In the genomic region with DNA sequence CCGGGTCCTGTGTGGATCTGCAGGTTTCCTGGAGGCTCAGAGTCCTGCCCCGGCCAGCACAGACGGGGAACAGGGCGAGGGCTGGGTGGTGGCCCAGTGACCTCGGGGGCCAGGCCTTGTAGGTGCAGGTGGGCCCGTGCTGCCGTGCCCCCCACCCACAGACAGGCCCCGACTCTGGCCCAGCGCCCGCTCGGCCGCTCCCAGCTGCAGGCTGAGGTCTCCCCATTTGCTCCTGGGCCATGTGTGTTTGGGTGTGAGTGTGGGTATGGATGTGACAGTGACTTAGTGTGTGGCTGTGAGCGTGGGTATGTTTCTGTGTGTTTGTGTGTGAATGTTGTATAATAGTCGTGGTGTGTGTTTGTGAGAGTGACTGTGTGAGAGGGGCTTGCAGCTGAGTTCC, we compare ENCODE assay signal across 8 cellular contexts.
DNase-seq lines count a peak whose midpoint lies in the region; ATAC-seq, FAIRE-seq and TF ChIP-seq lines count a peak whose summit lies in the region.
"Not testable (repeated sequence)": the region's sequence is repeated elsewhere in the genome, so short reads cannot be mapped to it uniquely, and the experiment has no call there.

No MANE protein-coding gene starts in this region.

- peak overlapping the region in 6 of 11 experiments; percentile 11 to 62 (median 48); a peak in 7 of 22 replicates for H3K4me2 ChIP-seq in BLaER1 treated with 17β-estradiol and CSF1 and Interleukin-3, amounts not matched to agents 10 nM and 100 nM
- not testable (repeated sequence) for H3K4me2 ChIP-seq in OCI-LY1 (ENCODE audit: low read length)

- not testable (repeated sequence) for H3K9ac ChIP-seq in BLaER1 treated with 17β-estradiol and CSF1 and Interleukin-3, amounts not matched to agents 10 nM and 100 nM
- peak overlapping the region; percentile 85 for H3K9ac ChIP-seq in OCI-LY1 (ENCODE audit: low read length)

- peak overlapping the region; percentile 99 for H3K27ac Mint-ChIP-seq in activated B cell treated with CpG ODN at 0.5 μM for 24 hours
- not testable (repeated sequence) for H3K27ac Mint-ChIP-seq in activated naive CD8-positive, alpha-beta T cell treated with anti-CD3 and anti-CD28 coated beads, Interleukin-2, amount 10 ng/mL, durations not matched to agents 7 days and 5 days

- H3K27ac ChIP-seq in BLaER1 treated with 17β-estradiol and CSF1 and Interleukin-3, amounts not matched to agents 10 nM and 100 nM; suprapubic skin: not testable (repeated sequence)
- peak overlapping the region; percentile 90 for H3K27ac ChIP-seq in OCI-LY1 (ENCODE audit: low read depth, low read length, poor library complexity, severe bottlenecking)

- FAIRE-seq in GM18507 (lab: Jason Lieb, UNC), result peak; percentile 49

- DNase-seq in GM18507 (ENCODE audit: extremely low spot score, insufficient read length, low read depth), result not testable (repeated sequence)
- DNase-seq in activated B cell treated with CpG ODN at 0.5 μM for 24 hours (peak; percentile 44), cardiac septum (ENCODE audit: low spot score) (peak; percentile 67), omental fat pad (ENCODE audit: low spot score) (peak; percentile 6), suprapubic skin (ENCODE audit: low spot score in 2 of 2) (peak; percentile 45 to 65)
- peak; percentile 32 for DNase-seq in activated naive CD8-positive, alpha-beta T cell treated with anti-CD3 and anti-CD28 coated beads, Interleukin-2, amount 10 ng/mL, durations not matched to agents 7 days and 5 days

- not testable (repeated sequence) for H3K27me3 ChIP-seq in BLaER1 treated with 17β-estradiol and CSF1 and Interleukin-3, amounts not matched to agents 10 nM and 100 nM; OCI-LY1 (ENCODE audit: insufficient read depth, low read length); suprapubic skin

- POLR2A ChIA-PET in activated B cell treated with CpG ODN at 0.5 μM for 24 hours (lab: Charles Lee), result interaction anchor here (0.6 to 2.9 kb wide), 7 partner anchors 10 to 161 kb away, joined by 3 to 19 read pairs (median 8); no protein-coding TSS in a partner anchor
- POLR2A ChIA-PET in activated naive CD8-positive, alpha-beta T cell treated with anti-CD3 and anti-CD28 coated beads, Interleukin-2, amount 10 ng/mL, durations not matched to agents 7 days and 5 days (lab: Charles Lee), result not testable (repeated sequence)

- ATAC-seq in activated B cell treated with CpG ODN at 0.5 μM for 24 hours (ENCODE audit: low read depth); activated naive CD8-positive, alpha-beta T cell treated with anti-CD3 and anti-CD28 coated beads, Interleukin-2, amount 10 ng/mL, durations not matched to agents 7 days and 5 days (ENCODE audit: low read depth); omental fat pad (ENCODE audit: low FRiP score): not testable (repeated sequence)

- TF ChIP-seq POLR2A in suprapubic skin (IDR thresholded peaks at IDR 0.05), result not testable (repeated sequence)

- H3K36me3 Mint-ChIP-seq in activated B cell treated with CpG ODN at 0.5 μM for 24 hours (ENCODE audit: low read depth), result peaks cover 18% of the 10 kb centered on the region
- H3K36me3 Mint-ChIP-seq in activated naive CD8-positive, alpha-beta T cell treated with anti-CD3 and anti-CD28 coated beads, Interleukin-2, amount 10 ng/mL, durations not matched to agents 7 days and 5 days, result not testable (repeated sequence)

- TF ChIP-seq CTCF in OCI-LY1 (IDR thresholded peaks at IDR 0.05; ENCODE audit: low read length); activated B cell treated with CpG ODN at 0.5 μM for 24 hours (IDR thresholded peaks at IDR 0.05); omental fat pad (IDR thresholded peaks at IDR 0.05); suprapubic skin (IDR thresholded peaks at IDR 0.05): not testable (repeated sequence)

- H3K9me3 ChIP-seq in BLaER1 treated with 17β-estradiol and CSF1 and Interleukin-3, amounts not matched to agents 10 nM and 100 nM (replicated peaks in 1 of 11); OCI-LY1 (ENCODE audit: low read length); suprapubic skin: not testable (repeated sequence)

- 84% methylated on average over 5 of the region's 14 CpGs for WGBS in suprapubic skin

- not testable (repeated sequence) for H3K4me3 ChIP-seq in BLaER1 treated with 17β-estradiol and CSF1 and Interleukin-3, amounts not matched to agents 10 nM and 100 nM; OCI-LY1 (ENCODE audit: low read depth, low read length, poor library complexity, severe bottlenecking); suprapubic skin

- CTCF ChIA-PET in activated B cell treated with CpG ODN at 0.5 μM for 24 hours (lab: Charles Lee), result not testable (repeated sequence)

- H3K36me3 ChIP-seq in BLaER1 treated with 17β-estradiol and CSF1 and Interleukin-3, amounts not matched to agents 10 nM and 100 nM; OCI-LY1 (ENCODE audit: insufficient read depth, low read length); suprapubic skin: not testable (repeated sequence)

- not testable (repeated sequence) for H3F3A ChIP-seq in OCI-LY1 (ENCODE audit: insufficient read depth, low read length)

- H3K79me2 ChIP-seq in OCI-LY1 (ENCODE audit: insufficient read depth, low read length), result not testable (repeated sequence)

- peak overlapping the region; percentile 77 for H3K4me3 Mint-ChIP-seq in activated B cell treated with CpG ODN at 0.5 μM for 24 hours
- H3K4me3 Mint-ChIP-seq in activated naive CD8-positive, alpha-beta T cell treated with anti-CD3 and anti-CD28 coated beads, Interleukin-2, amount 10 ng/mL, durations not matched to agents 7 days and 5 days, result not testable (repeated sequence)

- H3K9me3 Mint-ChIP-seq in activated B cell treated with CpG ODN at 0.5 μM for 24 hours; activated naive CD8-positive, alpha-beta T cell treated with anti-CD3 and anti-CD28 coated beads, Interleukin-2, amount 10 ng/mL, durations not matched to agents 7 days and 5 days: not testable (repeated sequence)

- H3K4me1 Mint-ChIP-seq in activated B cell treated with CpG ODN at 0.5 μM for 24 hours, result peaks cover 56% of the 10 kb centered on the region
- not testable (repeated sequence) for H3K4me1 Mint-ChIP-seq in activated naive CD8-positive, alpha-beta T cell treated with anti-CD3 and anti-CD28 coated beads, Interleukin-2, amount 10 ng/mL, durations not matched to agents 7 days and 5 days

- not testable (repeated sequence) for TF ChIP-seq EP300 in suprapubic skin (IDR thresholded peaks at IDR 0.05)

- H3K27me3 Mint-ChIP-seq in activated B cell treated with CpG ODN at 0.5 μM for 24 hours; activated naive CD8-positive, alpha-beta T cell treated with anti-CD3 and anti-CD28 coated beads, Interleukin-2, amount 10 ng/mL, durations not matched to agents 7 days and 5 days: not testable (repeated sequence)

- not testable (repeated sequence) for H3K9me2 ChIP-seq in OCI-LY1 (ENCODE audit: low read depth, low read length)

- not testable (repeated sequence) for H4K20me1 ChIP-seq in BLaER1 treated with 17β-estradiol and CSF1 and Interleukin-3, amounts not matched to agents 10 nM and 100 nM; OCI-LY1 (ENCODE audit: insufficient read depth, low read length)

- intact Hi-C loops in activated B cell treated with CpG ODN at 0.5 μM for 24 hours (cut with micrococcal nuclease); cardiac septum (cut with DNase I): not testable (repeated sequence)

- not testable (repeated sequence) for H2AFZ ChIP-seq in OCI-LY1 (ENCODE audit: low read length)

- H3K4me1 ChIP-seq in BLaER1 treated with 17β-estradiol and CSF1 and Interleukin-3, amounts not matched to agents 10 nM and 100 nM, result peaks cover 0 to 54% (median 29%) of the 10 kb centered on the region in 10 experiments; a peak in 12 of 20 replicates
- H3K4me1 ChIP-seq in OCI-LY1 (ENCODE audit: insufficient read depth, low read length, severe bottlenecking), result peaks cover 27% of the 10 kb centered on the region
- H3K4me1 ChIP-seq in suprapubic skin, result not testable (repeated sequence)
